Comparison of ENCODE assay signal across 18 cellular contexts in the genomic region with DNA sequence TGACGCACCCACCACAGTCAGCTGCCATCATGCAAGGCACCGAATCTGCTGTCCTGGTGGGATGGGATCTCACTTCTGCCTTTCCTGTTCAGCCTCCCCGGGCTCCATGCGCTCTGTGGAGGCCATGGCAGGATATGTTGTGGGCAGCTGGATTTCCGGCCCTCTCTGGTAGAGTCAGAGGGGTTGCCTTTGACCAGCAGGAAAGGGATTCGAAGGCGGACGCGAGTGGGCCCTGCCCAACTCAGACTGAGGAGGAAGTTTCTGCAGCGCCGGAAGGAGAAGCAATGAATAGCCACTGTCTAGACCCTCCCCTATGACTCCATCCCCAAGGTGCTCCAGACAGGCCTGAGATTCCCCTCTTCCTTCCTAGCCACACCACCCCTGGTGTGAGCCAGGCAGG. TPM values are rescaled to one million over a fixed set of nuclear protein-coding genes. Genes with fewer than 3 reads are reported as not detected.
DNase-seq lines count a peak whose midpoint lies in the region; ATAC-seq and TF ChIP-seq lines count a peak whose summit lies in the region.
"Had no signal": no experiment of that assay in that cellular context is flagged by ENCODE, and none has a peak within 500 bp of the region (broad histone marks: within the 10 kb centered on the region; RNA-seq: fewer than 3 reads in every experiment).

No MANE protein-coding gene starts in this region.

- TF ChIP-seq POLR2A in breast epithelium (IDR thresholded peaks at IDR 0.05) (no peak), uterus (IDR thresholded peaks at IDR 0.05) (no peak)

- CTCF ChIA-PET in MCF 10A (lab: Yijun Ruan, JAX) = interaction anchor here (0.9 kb wide), 1 partner anchor 43 kb away, joined by 3 read pairs; no protein-coding TSS in a partner anchor

- H4K8ac ChIP-seq in mesenchymal stem cell (ENCODE audit: low read length) = no peak overlapping the region

- no peak overlapping the region for H3K27ac Mint-ChIP-seq in MCF 10A (ENCODE audit: low read depth, unreplicated experiment)
- H3K27ac Mint-ChIP-seq: activated CD8-positive, alpha-beta memory T cell treated with anti-CD3 and anti-CD28 coated beads, Interleukin-2, amount 10 ng/mL, durations not matched to agents 7 days and 5 days; CD4-positive, alpha-beta memory T cell; progenitor cell of endocrine pancreas had no signal

- ATAC-seq in heart right ventricle (peak in 7 of 8 donors; percentile 23 to 70 (median 56)), HG02610 (IDR thresholded peaks at IDR 0.05; ENCODE audit: unreplicated experiment) (no peak)
- ATAC-seq: activated CD8-positive, alpha-beta memory T cell treated with anti-CD3 and anti-CD28 coated beads, Interleukin-2, amount 10 ng/mL, durations not matched to agents 7 days and 5 days had no signal

- no TSS peak for BruUV-seq in MCF 10A (replicated peaks; lab: Mats Ljungman, UMichigan)

- H3K4me2 ChIP-seq in mesenchymal stem cell (ENCODE audit: low read length, poor library complexity, severe bottlenecking) = no peak overlapping the region

- H2BK120ac ChIP-seq in mesenchymal stem cell (ENCODE audit: low read depth, low read length) = no peak overlapping the region

- H3K9ac ChIP-seq in mesenchymal stem cell (ENCODE audit: low read length) = no peak overlapping the region
- H3K9ac ChIP-seq: GM23248 had no signal

- H3K23ac ChIP-seq in mesenchymal stem cell (ENCODE audit: low read length in 2 of 2) = no peak overlapping the region

- H2BK15ac ChIP-seq in mesenchymal stem cell (ENCODE audit: low read depth, poor library complexity, severe bottlenecking) = no peak overlapping the region

- no peak overlapping the region for H2AK5ac ChIP-seq in mesenchymal stem cell (ENCODE audit: low read length, severe bottlenecking)

- H3K18ac ChIP-seq in mesenchymal stem cell (ENCODE audit: low read depth in 1 of 2, low read length in 2 of 2) = no peak overlapping the region

- H3K14ac ChIP-seq in mesenchymal stem cell (ENCODE audit: low read length in 2 of 2) = no peak overlapping the region

- peak overlapping the region; percentile 36 to 49 for H3K27ac ChIP-seq in breast epithelium
- peak overlapping the region in 9 of 10 donors; percentile 68 to 84 (median 79) for H3K27ac ChIP-seq in heart right ventricle
- peak overlapping the region; percentile 85 to 92 for H3K27ac ChIP-seq in uterus
- H3K27ac ChIP-seq in mesenchymal stem cell (ENCODE audit: low read length, poor library complexity, severe bottlenecking) = no peak overlapping the region
- H3K27ac ChIP-seq: GM23248 had no signal

- TF ChIP-seq CTCF in breast epithelium (IDR thresholded peaks at IDR 0.05) (no peak), MCF 10A (IDR thresholded peaks at IDR 0.05; ENCODE audit: unreplicated experiment) (no peak), heart right ventricle (IDR thresholded peaks at IDR 0.05) (no peak), uterus (IDR thresholded peaks at IDR 0.05) (no peak)

- H2BK5ac ChIP-seq in mesenchymal stem cell (ENCODE audit: low read depth, low read length, poor library complexity, severe bottlenecking) = no peak overlapping the region

- H3K4me3 Mint-ChIP-seq in MCF 10A (ENCODE audit: unreplicated experiment) = no peak overlapping the region
- H3K4me3 Mint-ChIP-seq: activated CD8-positive, alpha-beta memory T cell treated with anti-CD3 and anti-CD28 coated beads, Interleukin-2, amount 10 ng/mL, durations not matched to agents 7 days and 5 days; CD4-positive, alpha-beta memory T cell; naive B cell had no signal

- H3K27me3 ChIP-seq in breast epithelium = no peaks in the 10 kb centered on the region
- H3K27me3 ChIP-seq in heart right ventricle = no peaks in the 10 kb centered on the region
- H3K27me3 ChIP-seq in uterus = no peaks in the 10 kb centered on the region
- peaks cover 34 to 45% of the 10 kb centered on the region in 2 experiments for H3K27me3 ChIP-seq in mesenchymal stem cell (ENCODE audit: control insufficient read depth in 1 of 2, insufficient read depth in 1 of 2, low read length in 2 of 2)
- H3K27me3 ChIP-seq: testis had no signal

- H3K79me1 ChIP-seq in mesenchymal stem cell (replicated peaks; ENCODE audit: low read length, poor library complexity, severe bottlenecking) = no peaks in the 10 kb centered on the region

- no peaks in the 10 kb centered on the region for H3K9me3 Mint-ChIP-seq in MCF 10A (ENCODE audit: unreplicated experiment)

- H3K27me3 Mint-ChIP-seq in MCF 10A (ENCODE audit: insufficient read depth, unreplicated experiment) = peaks cover under 1% of the 10 kb centered on the region
- H3K27me3 Mint-ChIP-seq: CD4-positive, alpha-beta memory T cell had no signal

- intact Hi-C loops in breast epithelium (cut with DNase I; ENCODE audit: low total_unique reads) (no loop called here), MCF 10A (cut with micrococcal nuclease) (no loop called here), heart right ventricle (cut with DNase I) (no loop called here), posterior vena cava (cut with DNase I) (no loop called here), uterus (cut with DNase I; ENCODE audit: low total_unique reads) (no loop called here)

- no peak overlapping the region for H3K4me3 ChIP-seq in breast epithelium
- H3K4me3 ChIP-seq in heart right ventricle = no peak overlapping the region
- peak overlapping the region in 1 of 2 donors; percentile 10 for H3K4me3 ChIP-seq in uterus
- H3K4me3 ChIP-seq in mesenchymal stem cell (ENCODE audit: insufficient read depth in 1 of 2, low read depth in 1 of 2, low read length in 2 of 2) = no peak overlapping the region
- H3K4me3 ChIP-seq: GM23248 had no signal

- no peak overlapping the region for H2AFZ ChIP-seq in mesenchymal stem cell (ENCODE audit: low read depth, low read length)
- H2AFZ ChIP-seq: GM23248 had no signal

- POLR2A ChIA-PET in MCF 10A (lab: Yijun Ruan, JAX) = no interaction called here

- H2BK12ac ChIP-seq in mesenchymal stem cell (ENCODE audit: low read length in 2 of 2) = peak overlapping the region in 1 of 2 experiments; percentile 20

- no peak for DNase-seq in breast epithelium (ENCODE audit: low spot score in 2 of 2)
- no peak for DNase-seq in MCF 10A (ENCODE audit: unreplicated experiment)
- DNase-seq in heart right ventricle = no peak
- peak; percentile 81 for DNase-seq in posterior vena cava (ENCODE audit: low spot score)
- DNase-seq in uterus = no peak
- DNase-seq in mesenchymal stem cell = no peak
- DNase-seq in DMS 273 (lab: John Stamatoyannopoulos, UW; ENCODE audit: unreplicated experiment) = no peak
- DNase-seq: activated CD4-positive, CD25-positive, alpha-beta regulatory T cell; activated CD8-positive, alpha-beta memory T cell treated with anti-CD3 and anti-CD28 coated beads, Interleukin-2, amount 10 ng/mL, durations not matched to agents 7 days and 5 days; activated effector memory CD4-positive, alpha-beta T cell treated with anti-CD3 and anti-CD28 coated beads, Interleukin-2, amount 50 U/mL, for 16 hours; CD4-positive, alpha-beta memory T cell; GM23248; naive B cell; RPMI8226; T-helper 1 cell; testis had no signal

- no peaks in the 10 kb centered on the region for H3K36me3 ChIP-seq in breast epithelium
- H3K36me3 ChIP-seq in heart right ventricle = no peaks in the 10 kb centered on the region
- no peaks in the 10 kb centered on the region for H3K36me3 ChIP-seq in uterus
- H3K36me3 ChIP-seq in mesenchymal stem cell (ENCODE audit: control insufficient read depth in 1 of 2, insufficient read depth in 2 of 2, low read depth in 1 of 2, low read length in 2 of 2) = no peaks in the 10 kb centered on the region

- H3K36me3 Mint-ChIP-seq in MCF 10A (ENCODE audit: insufficient read depth, unreplicated experiment) = no peaks in the 10 kb centered on the region
- H3K36me3 Mint-ChIP-seq: activated CD8-positive, alpha-beta memory T cell treated with anti-CD3 and anti-CD28 coated beads, Interleukin-2, amount 10 ng/mL, durations not matched to agents 7 days and 5 days; CD4-positive, alpha-beta memory T cell had no signal

- 81 to 83% methylated on average over 11 of the region's 11 CpGs for WGBS in heart right ventricle, 2 donors
- 94% methylated on average over 11 of the region's 11 CpGs for WGBS in mesenchymal stem cell

- H3K9me3 ChIP-seq in breast epithelium (no peaks in the 10 kb centered on the region), heart right ventricle (no peaks in the 10 kb centered on the region), uterus (no peaks in the 10 kb centered on the region), mesenchymal stem cell (ENCODE audit: control insufficient read depth, low read length) (peaks cover 4% of the 10 kb centered on the region)
- H3K9me3 ChIP-seq: testis had no signal

- H3K4me1 ChIP-seq in breast epithelium = no peaks in the 10 kb centered on the region
- peaks cover 13 to 32% (median 30%) of the 10 kb centered on the region in 9 donors for H3K4me1 ChIP-seq in heart right ventricle
- peaks cover 9 to 38% of the 10 kb centered on the region in 2 donors for H3K4me1 ChIP-seq in uterus
- peaks cover 8% of the 10 kb centered on the region for H3K4me1 ChIP-seq in mesenchymal stem cell (ENCODE audit: control insufficient read depth, insufficient read depth, low read depth, low read length)

- no peak overlapping the region for H4K91ac ChIP-seq in mesenchymal stem cell (ENCODE audit: low read length)

- peaks cover 12% of the 10 kb centered on the region for H3K4me1 Mint-ChIP-seq in MCF 10A (ENCODE audit: insufficient read depth, unreplicated experiment)
- H3K4me1 Mint-ChIP-seq: activated CD8-positive, alpha-beta memory T cell treated with anti-CD3 and anti-CD28 coated beads, Interleukin-2, amount 10 ng/mL, durations not matched to agents 7 days and 5 days; CD4-positive, alpha-beta memory T cell; naive B cell had no signal

- H3K4ac ChIP-seq in mesenchymal stem cell (ENCODE audit: low read depth in 1 of 2, low read length in 2 of 2) = no peak overlapping the region

RNA-seq across cellular contexts. Expression of gene GADD45G, which starts 35.6 kb away (rescaled TPM):
- total RNA-seq in breast epithelium = 10 to 100 TPM; 13.0 to 24.3 (median 15.8) TPM
- 0.69 TPM in 1 of 2 replicates, not detected in the other for total RNA-seq in MCF 10A (2022)
- total RNA-seq in heart right ventricle = 10 to 100 TPM in 8 of 10 donors, 1 to 10 TPM in 2; 9.4 to 81.2 (median 19.6) TPM
- 100 to 1,000 TPM in 1 of 2 donors, 10 to 100 TPM in 1; 56.0 to 125 TPM for polyA plus RNA-seq in heart right ventricle
- total RNA-seq in posterior vena cava = 10 to 100 TPM in 1 of 2 donors, 1 to 10 TPM in 1; 9.2 to 20.7 TPM
- total RNA-seq in uterus = 10 to 100 TPM in 3 of 4 donors, under 1 TPM in 1; 0.88 to 91.2 (median 15.3) TPM
- 5.9 TPM for polyA plus RNA-seq in mesenchymal stem cell (2013, experiment 1 of 2)
- polyA plus RNA-seq in mesenchymal stem cell (2013, experiment 2 of 2) = 5.1 TPM
